ENCODE assay signal across 8 cellular contexts in genomic region chr14:103512701-103513611, GRCh38. TPM values are rescaled to one million over a fixed set of nuclear protein-coding genes. Genes with fewer than 3 reads are reported as not detected.
DNase-seq lines count a peak whose midpoint lies in the region; ATAC-seq and TF ChIP-seq lines count a peak whose summit lies in the region.

No MANE protein-coding gene starts in this region.

- peaks cover 5% of the 10 kb centered on the region for H3K4me1 Mint-ChIP-seq in activated naive CD4-positive, alpha-beta T cell treated with anti-CD3 and anti-CD28 coated beads, Interleukin-2, amount 10 ng/mL, durations not matched to agents 7 days and 5 days

- no peak overlapping the region for H3K4me3 Mint-ChIP-seq in activated naive CD4-positive, alpha-beta T cell treated with anti-CD3 and anti-CD28 coated beads, Interleukin-2, amount 10 ng/mL, durations not matched to agents 7 days and 5 days

- no peaks in the 10 kb centered on the region for H3K9me3 Mint-ChIP-seq in activated naive CD4-positive, alpha-beta T cell treated with anti-CD3 and anti-CD28 coated beads, Interleukin-2, amount 10 ng/mL, durations not matched to agents 7 days and 5 days

- H3K27me3 Mint-ChIP-seq in activated naive CD4-positive, alpha-beta T cell treated with anti-CD3 and anti-CD28 coated beads, Interleukin-2, amount 10 ng/mL, durations not matched to agents 7 days and 5 days = no peaks in the 10 kb centered on the region

- no peak for ATAC-seq in GM19467 (IDR thresholded peaks at IDR 0.05; ENCODE audit: unreplicated experiment)
- ATAC-seq in GM18867 (IDR thresholded peaks at IDR 0.05; ENCODE audit: unreplicated experiment) = no peak

- H3K36me3 Mint-ChIP-seq in activated naive CD4-positive, alpha-beta T cell treated with anti-CD3 and anti-CD28 coated beads, Interleukin-2, amount 10 ng/mL, durations not matched to agents 7 days and 5 days = peaks cover 4% of the 10 kb centered on the region

- peak; percentile 58 for DNase-seq in activated effector memory CD4-positive, alpha-beta T cell treated with anti-CD3 and anti-CD28 coated beads, Interleukin-2, amount 50 U/mL, for 16 hours
- no peak for DNase-seq in activated effector memory CD4-positive, alpha-beta T cell treated with Interleukin-2 at 50 U/mL for 16 hours
- DNase-seq in amygdala (lab: John Stamatoyannopoulos, UW) = peak in 46 of 56 donors; percentile 39 to 87 (median 72)
- DNase-seq in right atrium auricular region (ENCODE audit: low spot score) = no peak
- DNase-seq in activated naive CD4-positive, alpha-beta T cell treated with anti-CD3 and anti-CD28 coated beads, Interleukin-2, amount 10 ng/mL, durations not matched to agents 7 days and 5 days = no peak

- H3K27me3 ChIP-seq in right atrium auricular region = no peaks in the 10 kb centered on the region

- CTCF ChIA-PET in activated naive CD4-positive, alpha-beta T cell treated with anti-CD3 and anti-CD28 coated beads, Interleukin-2, amount 10 ng/mL, durations not matched to agents 7 days and 5 days (lab: Charles Lee) = interaction anchor here (1.6 kb wide), 1 partner anchor 13 kb away, joined by 3 read pairs; no protein-coding TSS in a partner anchor

- TF ChIP-seq CTCF in right atrium auricular region (IDR thresholded peaks at IDR 0.05) = no peak

- peaks cover 22% of the 10 kb centered on the region for H3K36me3 ChIP-seq in right atrium auricular region

- no peaks in the 10 kb centered on the region for H3K9me3 ChIP-seq in right atrium auricular region

- H3K4me1 ChIP-seq in right atrium auricular region = peaks cover 0 to 43% of the 10 kb centered on the region in 2 donors

- no peak overlapping the region for H3K27ac Mint-ChIP-seq in activated naive CD4-positive, alpha-beta T cell treated with anti-CD3 and anti-CD28 coated beads, Interleukin-2, amount 10 ng/mL, durations not matched to agents 7 days and 5 days

- H3K4me3 ChIP-seq in right atrium auricular region (no peak overlapping the region), skin epidermis (no peak overlapping the region)

- H3K27ac ChIP-seq in right atrium auricular region = peak overlapping the region; percentile 76 to 83
- peak overlapping the region in 20 of 21 experiments; percentile 37 to 84 (median 69) for H3K27ac ChIP-seq in skin epidermis

RNA-seq across cellular contexts. Expression of gene CKB, which starts 9.7 kb away (rescaled TPM):
- 100 to 1,000 TPM; 546 to 707 TPM for total RNA-seq in right atrium auricular region

RNA-seq across cellular contexts. Expression of gene TRMT61A, which starts 16.0 kb away (rescaled TPM):
- 1 to 10 TPM; 4.4 to 7.4 TPM for total RNA-seq in right atrium auricular region

RNA-seq across cellular contexts. Expression of gene BAG5, which starts 49.5 kb away (rescaled TPM):
- total RNA-seq in right atrium auricular region = 10 to 100 TPM; 16.1 to 17.7 TPM

RNA-seq across cellular contexts. Expression of gene COA8, which starts 49.8 kb away (rescaled TPM):
- total RNA-seq in right atrium auricular region = 10 to 100 TPM; 21.3 to 53.2 TPM

Comparison
In these comparisons a context has a peak if more than half of its experiments do, and no peak if none do; other contexts are left out.
1. DNase-seq: peak in activated effector memory CD4-positive, alpha-beta T cell treated with anti-CD3 and anti-CD28 coated beads, Interleukin-2, amount 50 U/mL, for 16 hours (single experiment) and amygdala (46 of 56); none in activated effector memory CD4-positive, alpha-beta T cell treated with Interleukin-2 at 50 U/mL for 16 hours (single experiment), right atrium auricular region (single experiment) and activated naive CD4-positive, alpha-beta T cell treated with anti-CD3 and anti-CD28 coated beads, Interleukin-2, amount 10 ng/mL, durations not matched to agents 7 days and 5 days (single experiment).